In the genomic region with DNA sequence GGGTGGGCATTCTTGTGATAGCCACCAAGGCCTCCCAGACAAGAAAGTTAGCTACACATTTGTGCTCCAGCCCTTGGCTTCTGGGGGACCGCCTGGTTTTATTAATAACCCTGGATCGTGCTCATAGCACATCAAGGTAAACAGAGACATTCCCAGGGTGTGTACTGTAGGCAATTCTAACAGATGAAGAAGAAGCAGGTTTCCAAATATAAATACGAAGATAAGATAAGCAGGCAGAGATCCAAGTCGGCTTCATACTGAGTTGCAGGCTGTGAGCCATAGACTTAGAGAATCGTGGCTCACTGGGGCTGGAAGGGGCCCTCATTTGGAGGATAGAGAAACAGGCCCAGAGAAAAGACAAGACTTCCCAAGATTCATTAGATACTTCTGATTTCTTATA, we compare ENCODE assay signal across 18 cellular contexts.
DNase-seq lines count a peak whose midpoint lies in the region; ATAC-seq and TF ChIP-seq lines count a peak whose summit lies in the region.
"Had no signal": no experiment of that assay in that cellular context is flagged by ENCODE, and none has a peak within 500 bp of the region (broad histone marks: within the 10 kb centered on the region; RNA-seq: fewer than 3 reads in every experiment).

No MANE protein-coding gene starts in this region.

- peaks cover 9 to 17% of the 10 kb centered on the region in 2 donors for H3K9me3 Mint-ChIP-seq in effector memory CD8-positive, alpha-beta T cell
- H3K9me3 Mint-ChIP-seq: GM23338 had no signal

- H3K27ac Mint-ChIP-seq in effector memory CD8-positive, alpha-beta T cell, result no peak overlapping the region
- H3K27ac Mint-ChIP-seq: CD4-positive, alpha-beta T cell; GM23338 had no signal

- H3K4me1 ChIP-seq in foreskin keratinocyte, result no peaks in the 10 kb centered on the region

- no peaks in the 10 kb centered on the region for H3K27me3 ChIP-seq in foreskin keratinocyte

- no peaks in the 10 kb centered on the region for H3K4me1 Mint-ChIP-seq in effector memory CD8-positive, alpha-beta T cell (ENCODE audit: low read depth in 2 of 2)

- peak; percentile 9 for ATAC-seq in foreskin keratinocyte
- ATAC-seq in left cardiac atrium, result no peak
- ATAC-seq in HG02759 (IDR thresholded peaks at IDR 0.05; ENCODE audit: unreplicated experiment), result no peak
- ATAC-seq in effector memory CD8-positive, alpha-beta T cell (replicated peaks), result no peak
- ATAC-seq: GM23338, K562 had no signal

- peak overlapping the region; percentile 44 for H3K27ac ChIP-seq in VCaP
- no peak overlapping the region for H3K27ac ChIP-seq in foreskin keratinocyte
- H3K27ac ChIP-seq: 22Rv1 had no signal

- H3K4me3 Mint-ChIP-seq in effector memory CD8-positive, alpha-beta T cell, result no peak overlapping the region
- H3K4me3 Mint-ChIP-seq: CD4-positive, alpha-beta T cell; GM23338 had no signal

- intact Hi-C loops in left cardiac atrium (cut with DNase I), result no loop called here

- no peaks in the 10 kb centered on the region for H3K27me3 Mint-ChIP-seq in effector memory CD8-positive, alpha-beta T cell
- H3K27me3 Mint-ChIP-seq: CD4-positive, alpha-beta T cell had no signal

- DNase-seq in DMS 273 (lab: John Stamatoyannopoulos, UW; ENCODE audit: unreplicated experiment) (peak; percentile 28), DMS 273 treated with DMSO at 0.1 percent for 48 hours (lab: John Stamatoyannopoulos, UW) (no peak), foreskin keratinocyte (no peak), left cardiac atrium (no peak)
- DNase-seq in effector memory CD8-positive, alpha-beta T cell, result no peak
- DNase-seq: AML-193; C1 segment of cervical spinal cord; Calu3; CD4-positive, alpha-beta T cell; DMS153; DMS79 treated with DMSO at 0.1 percent for 48 hours; EL; H7 had no signal

- H3K36me3 Mint-ChIP-seq in effector memory CD8-positive, alpha-beta T cell (ENCODE audit: insufficient read depth), result no peaks in the 10 kb centered on the region

- no peak for TF ChIP-seq CTCF in VCaP (conservative IDR thresholded peaks at IDR 0.05)
- TF ChIP-seq CTCF in foreskin keratinocyte (conservative IDR thresholded peaks at IDR 0.05), result no peak
